Comparison of ENCODE assay signal across 8 cellular contexts in genomic region chr5:160021818-160022446, GRCh38. TPM values are rescaled to one million over a fixed set of nuclear protein-coding genes. Genes with fewer than 3 reads are reported as not detected.
DNase-seq lines count a peak whose midpoint lies in the region; ATAC-seq and TF ChIP-seq lines count a peak whose summit lies in the region.

No MANE protein-coding gene starts in this region.

- H3K9me3 ChIP-seq in IMR-90 (ENCODE audit: control insufficient read depth, insufficient read depth, low read length) = no peaks in the 10 kb centered on the region
- H3K9me3 ChIP-seq in OCI-LY1 (ENCODE audit: low read length) = no peaks in the 10 kb centered on the region

- peaks cover 6% of the 10 kb centered on the region for H3K9me1 ChIP-seq in IMR-90 (ENCODE audit: insufficient read depth, low read length)

- peak overlapping the region; percentile 83; the same call in 1 of the 2 replicates for H3K4ac ChIP-seq in IMR-90 (ENCODE audit: low read depth, low read length)

- peak overlapping the region in 1 of 2 experiments; percentile 82; a peak in 1 of 4 replicates for H4K8ac ChIP-seq in IMR-90 (ENCODE audit: low read depth in 2 of 2, low read length in 2 of 2)

- no peaks in the 10 kb centered on the region for H3K9me2 ChIP-seq in OCI-LY1 (ENCODE audit: low read depth, low read length)

- TF ChIP-seq POLR2A in IMR-90 (IDR thresholded peaks at IDR 0.05; ENCODE audit: low read depth, low read length) = 0 out of 2 replicates have a peak, but pooled peaks have one; percentile 32

- H3K27me3 ChIP-seq in IMR-90 (ENCODE audit: control insufficient read depth, insufficient read depth, low read length) (no peaks in the 10 kb centered on the region), OCI-LY1 (ENCODE audit: insufficient read depth, low read length) (no peaks in the 10 kb centered on the region)

- H3K56ac ChIP-seq in IMR-90 (ENCODE audit: extremely low read depth, insufficient read depth, low read length) = no peak overlapping the region

- H3K4me1 Mint-ChIP-seq in activated T-cell treated with anti-CD3 and anti-CD28 coated beads, Interleukin-2, amount 50 U/mL, for 72 hours (ENCODE audit: low read depth) = peaks cover 12% of the 10 kb centered on the region

- no peaks in the 10 kb centered on the region for H3K79me2 ChIP-seq in OCI-LY1 (ENCODE audit: insufficient read depth, low read length)

- 0 out of 2 replicates have a peak overlapping the region, but pooled peaks have one; percentile 78 for H3K23ac ChIP-seq in IMR-90 (ENCODE audit: low read depth, low read length)

- no peak overlapping the region for H3K27ac Mint-ChIP-seq in activated T-cell treated with anti-CD3 and anti-CD28 coated beads, Interleukin-2, amount 50 U/mL, for 72 hours

- H3F3A ChIP-seq in OCI-LY1 (ENCODE audit: insufficient read depth, low read length) = no peaks in the 10 kb centered on the region

- peak overlapping the region; percentile 84; the same call in 2 of the 3 replicates for H2BK15ac ChIP-seq in IMR-90 (ENCODE audit: low read depth, low read length)

- peak; percentile 90 for DNase-seq in G401 (ENCODE audit: low spot score)
- DNase-seq in IMR-90 = peak; percentile 78
- DNase-seq in activated T-cell treated with anti-CD3 and anti-CD28 coated beads, Interleukin-2, amount 50 U/mL, for 72 hours = peak; percentile 41 to 59
- peak; percentile 85 for DNase-seq in fibroblast of the aortic adventitia (ENCODE audit: low read depth)
- DNase-seq in occipital lobe (lab: John Stamatoyannopoulos, UW) = peak; percentile 16
- no peak for DNase-seq in NK-92 treated with Interleukin-12 subunit alpha and Interleukin-12 subunit beta, amount 100 ng/mL, for 24 hours (lab: John Stamatoyannopoulos, UW)

- POLR2A ChIA-PET in IMR-90 (lab: Charles Lee; ENCODE audit: unreplicated experiment) = interaction anchor here (0.6 kb wide), 1 partner anchor 13 kb away, joined by 3 read pairs; the partner anchor contains the start of gene TTC1

- H3K4me3 Mint-ChIP-seq in activated T-cell treated with anti-CD3 and anti-CD28 coated beads, Interleukin-2, amount 50 U/mL, for 72 hours = no peak overlapping the region

- H3K4me2 ChIP-seq in IMR-90 (ENCODE audit: low read depth, low read length) (peak overlapping the region; percentile 69; the same call in 1 of the 2 replicates), OCI-LY1 (ENCODE audit: low read length) (no peak overlapping the region)

- peak; percentile 96 for ATAC-seq in GM21723 (IDR thresholded peaks at IDR 0.05; ENCODE audit: unreplicated experiment)
- peak; percentile 89 for ATAC-seq in IMR-90 (ENCODE audit: low read depth)
- ATAC-seq in activated T-cell treated with anti-CD3 and anti-CD28 coated beads, Interleukin-2, amount 50 U/mL, for 72 hours (replicated peaks in 1 of 2) = peak; percentile 80 to 88

- H3K79me1 ChIP-seq in IMR-90 (ENCODE audit: low read depth in 1 of 2, low read length in 2 of 2) = peaks cover 26 to 47% of the 10 kb centered on the region in 2 experiments

- H3K18ac ChIP-seq in IMR-90 (ENCODE audit: low read depth, low read length) = peak overlapping the region; percentile 74; the same call in 1 of the 2 replicates

- H4K91ac ChIP-seq in IMR-90 (ENCODE audit: insufficient read depth, low read depth, low read length) = no peak overlapping the region; the same call in 1 of the 2 replicates

- peak overlapping the region; percentile 89; the same call in 1 of the 2 replicates for H2BK120ac ChIP-seq in IMR-90 (ENCODE audit: low read depth, low read length)

- peaks cover 11% of the 10 kb centered on the region for H3K4me1 ChIP-seq in IMR-90 (ENCODE audit: control insufficient read depth, insufficient read depth, low read length)
- H3K4me1 ChIP-seq in OCI-LY1 (ENCODE audit: insufficient read depth, low read length, severe bottlenecking) = peaks cover 17% of the 10 kb centered on the region

- H3K27ac ChIP-seq in IMR-90 (ENCODE audit: insufficient read depth, low read length) (peak overlapping the region; percentile 59; the same call in 1 of the 2 replicates), OCI-LY1 (ENCODE audit: low read depth, low read length, poor library complexity, severe bottlenecking) (no peak overlapping the region)

- H4K5ac ChIP-seq in IMR-90 (ENCODE audit: low read depth, low read length) = no peak overlapping the region

- CTCF ChIA-PET in IMR-90 (lab: Yijun Ruan, JAX) = interaction anchor here (0.5 to 1.8 kb wide), 31 partner anchors 8 to 400 kb away, joined by 3 to 26 read pairs (median 4); partner anchors contain the start of genes PTTG1 and TTC1

- no CpG with 5 or more reads among the region's 3 CpGs for WGBS in IMR-90 (ENCODE audit: extremely low coverage in 2 of 2, insufficient read length in 1 of 2), 2 experiments

- in situ Hi-C loops in G401 (cut with HindIII; ENCODE audit: low sequenced_read_pairs) = no loop called here
- in situ Hi-C loops in IMR-90 (cut with MboI; ENCODE audit: low sequenced_read_pairs) = loop anchor here (5.0 kb wide), 2 partner anchors 325 to 375 kb away; no protein-coding TSS in a partner anchor

- peak overlapping the region; percentile 92; the same call in 1 of the 2 replicates for H2AK5ac ChIP-seq in IMR-90 (ENCODE audit: low read depth, low read length)

- H3K4me3 ChIP-seq in IMR-90 (ENCODE audit: insufficient read depth, low read depth, low read length) (no peak overlapping the region), OCI-LY1 (ENCODE audit: low read depth, low read length, poor library complexity, severe bottlenecking) (no peak overlapping the region), fibroblast of the aortic adventitia (ENCODE audit: low read depth, low read length) (no peak overlapping the region)

- no TSS peak for BruUV-seq in IMR-90 (replicated peaks; lab: Mats Ljungman, UMichigan)

- H3K9me3 Mint-ChIP-seq in activated T-cell treated with anti-CD3 and anti-CD28 coated beads, Interleukin-2, amount 50 U/mL, for 72 hours = no peaks in the 10 kb centered on the region

- intact Hi-C loops in IMR-90 (cut with micrococcal nuclease) = loop anchor here (1.0 to 2.0 kb wide), 5 partner anchors 57 to 369 kb away; partner anchors contain the start of gene PWWP2A

- no peak overlapping the region for H2AFZ ChIP-seq in IMR-90 (replicated peaks; ENCODE audit: low read length, poor library complexity)
- H2AFZ ChIP-seq in OCI-LY1 (ENCODE audit: low read length) = no peak overlapping the region

- peak; percentile 88 for TF ChIP-seq RAD21 in IMR-90 (IDR thresholded peaks at IDR 0.05; ENCODE audit: low read length)

- H3K27me3 Mint-ChIP-seq in activated T-cell treated with anti-CD3 and anti-CD28 coated beads, Interleukin-2, amount 50 U/mL, for 72 hours (ENCODE audit: low read depth) = no peaks in the 10 kb centered on the region

- H3K36me3 ChIP-seq in IMR-90 (ENCODE audit: control insufficient read depth, insufficient read depth, low read length) = no peaks in the 10 kb centered on the region
- H3K36me3 ChIP-seq in OCI-LY1 (ENCODE audit: insufficient read depth, low read length) = peaks cover 29% of the 10 kb centered on the region; the same call in 1 of the 2 replicates

- H2BK20ac ChIP-seq in IMR-90 (ENCODE audit: low read depth, low read length) = peak overlapping the region; percentile 93; the same call in 1 of the 2 replicates

- peak overlapping the region; percentile 73 for H2BK5ac ChIP-seq in IMR-90 (ENCODE audit: low read depth, low read length, poor library complexity, severe bottlenecking)

- no peak overlapping the region; the same call in 1 of the 2 replicates for H3K14ac ChIP-seq in IMR-90 (replicated peaks; ENCODE audit: low read depth, low read length)

- H3K9ac ChIP-seq in IMR-90 (ENCODE audit: low read depth, low read length) = no peak overlapping the region
- H3K9ac ChIP-seq in OCI-LY1 (ENCODE audit: low read length) = no peak overlapping the region

- H2AK9ac ChIP-seq in IMR-90 (replicated peaks; ENCODE audit: low read depth, low read length, poor library complexity) = no peak overlapping the region

- dilution Hi-C loops in IMR-90 (cut with HindIII; ENCODE audit: low sequenced_read_pairs, unreplicated experiment) = loop anchor here (25.0 kb wide), 1 partner anchor 340 kb away; the partner anchor contains the start of gene C1QTNF2

- peaks cover 2 to 9% of the 10 kb centered on the region in 2 donors for H3K36me3 Mint-ChIP-seq in activated T-cell treated with anti-CD3 and anti-CD28 coated beads, Interleukin-2, amount 50 U/mL, for 72 hours (ENCODE audit: insufficient read depth in 2 of 2)

- H4K20me1 ChIP-seq in IMR-90 (ENCODE audit: insufficient read depth, low read length) (peaks cover 9% of the 10 kb centered on the region; the same call in 1 of the 2 replicates), OCI-LY1 (ENCODE audit: insufficient read depth, low read length) (no peaks in the 10 kb centered on the region)

- TF ChIP-seq CTCF in IMR-90 (conservative IDR thresholded peaks at IDR 0.05; ENCODE audit: low read depth, low read length) (peak; percentile 83), OCI-LY1 (IDR thresholded peaks at IDR 0.05; ENCODE audit: low read length) (peak; percentile 69), fibroblast of the aortic adventitia (IDR thresholded peaks at IDR 0.05; ENCODE audit: insufficient read depth, low read length) (peak; percentile 67)

TF ChIP-seq in IMR-90, 13 proteins besides CTCF, POLR2A, EP300 and RAD21 (continues in another document):
- TF ChIP-seq MXI1 (IDR thresholded peaks at IDR 0.05; ENCODE audit: borderline replicate concordance, low read depth, low read length) (peak; percentile 5; the same call in 1 of the 2 replicates), BHLHE40 (IDR thresholded peaks at IDR 0.05; ENCODE audit: low read depth, low read length) (no peak), MAZ (IDR thresholded peaks at IDR 0.05; ENCODE audit: borderline replicate concordance, low read depth, low read length) (no peak), ELK1 (IDR thresholded peaks at IDR 0.05; ENCODE audit: borderline replicate concordance, low read depth, low read length) (no peak), FOS (IDR thresholded peaks at IDR 0.05; ENCODE audit: low read depth, low read length) (no peak), CHD1 (IDR thresholded peaks at IDR 0.05; ENCODE audit: low read depth, low read length) (no peak)

RNA-seq across cellular contexts. Expression of gene TTC1, which starts 13.0 kb away (rescaled TPM):
- 35.6 and 47.2 TPM in 2 replicates for total RNA-seq in G401 (2014; rRNA removed; shearing (Covaris generic))
- total RNA-seq in IMR-90 (2012; rRNA removed) (23.1 and 46.9 TPM in 2 replicates), fibroblast of the aortic adventitia (ENCODE audit: low replicate concordance) (43.4 and 56.4 TPM in 2 replicates), occipital lobe (47.3 TPM)
- polyA plus RNA-seq in IMR-90 (2012; rRNA removed) = 36.0 and 41.1 TPM in 2 replicates
- polyA plus RNA-seq in IMR-90 (2012; cell fraction: cytosol; rRNA removed) = 6.2 and 23.5 TPM in 2 replicates
- 2.0 and 11.3 TPM in 2 replicates for polyA plus RNA-seq in IMR-90 (2012; cell fraction: nucleus; rRNA removed; ENCODE audit: low replicate concordance)
- total RNA-seq in activated T-cell treated with anti-CD3 and anti-CD28 coated beads, Interleukin-2, amount 50 U/mL, for 72 hours = 10 to 100 TPM; 46.8 to 50.5 TPM
